ENCODE assay signal across 1 cellular context in genomic region chr14:75440733-75441474, GRCh38.
TF ChIP-seq lines count a peak whose summit lies in the region.

No MANE protein-coding gene starts in this region.

TF ChIP-seq in IMR-90, 13 proteins besides CTCF, POLR2A, EP300 and RAD21 (continued from another document):
- TF ChIP-seq USF2 (IDR thresholded peaks at IDR 0.05; ENCODE audit: low read depth, low read length) = 0 out of 2 replicates have a peak, but pooled peaks have one; percentile 12
- peak; percentile 59 for TF ChIP-seq CEBPB (IDR thresholded peaks at IDR 0.05; ENCODE audit: low read depth, low read length)
- peak; percentile 52; the same call in 1 of the 2 replicates for TF ChIP-seq MAFK (IDR thresholded peaks at IDR 0.05; ENCODE audit: low read depth, low read length)
